ENCODE assay signal across 24 cellular contexts in the genomic region with DNA sequence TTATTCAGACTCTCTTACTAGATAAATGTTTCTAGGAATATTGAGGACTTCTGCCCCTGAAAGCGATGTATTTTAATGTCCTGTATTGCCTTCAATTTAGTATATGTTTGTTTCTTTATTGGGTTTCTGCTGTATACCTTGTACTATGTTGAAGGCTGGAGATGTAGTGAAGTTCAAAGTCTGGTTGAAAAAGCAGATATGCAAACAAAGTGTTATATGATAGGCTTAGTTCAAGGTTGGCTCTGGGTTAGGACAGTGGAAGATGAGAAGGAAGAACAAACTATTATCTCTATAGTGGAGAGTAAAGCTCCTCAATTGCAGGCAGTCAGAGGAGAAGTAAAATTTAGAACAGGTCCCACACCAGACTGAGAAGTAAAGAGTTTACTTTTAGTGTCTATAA. TPM values are rescaled to one million over a fixed set of nuclear protein-coding genes. Genes with fewer than 3 reads are reported as not detected.
DNase-seq lines count a peak whose midpoint lies in the region; ATAC-seq, FAIRE-seq and TF ChIP-seq lines count a peak whose summit lies in the region.
"Had no signal": no experiment of that assay in that cellular context is flagged by ENCODE, and none has a peak within 500 bp of the region (broad histone marks: within the 10 kb centered on the region; RNA-seq: fewer than 3 reads in every experiment).

No MANE protein-coding gene starts in this region.

- H2AK5ac ChIP-seq in H9 (ENCODE audit: insufficient read length, low read length), result no peak overlapping the region

- H3K4ac ChIP-seq in H9 (ENCODE audit: low read depth, low read length), result no peak overlapping the region

- H4K5ac ChIP-seq in H9 (ENCODE audit: insufficient read length, low read depth, low read length), result no peak overlapping the region

- no peak overlapping the region for H3K27ac Mint-ChIP-seq in H9
- H3K27ac Mint-ChIP-seq: CD4-positive, CD25-positive, alpha-beta regulatory T cell; CD8-positive, alpha-beta memory T cell; IgD-negative memory B cell had no signal

- no peaks in the 10 kb centered on the region for H3K36me3 ChIP-seq in right lobe of liver
- H3K36me3 ChIP-seq: BE2C, HAP-1 had no signal

- H3K56ac ChIP-seq in H9 (ENCODE audit: insufficient read length, low read depth, low read length), result no peak overlapping the region

- H3K79me2 ChIP-seq in H9 (ENCODE audit: insufficient read depth, low read length), result no peaks in the 10 kb centered on the region

- H3K27ac ChIP-seq in right lobe of liver (no peak overlapping the region), H9 (ENCODE audit: insufficient read length, low read depth, low read length) (no peak overlapping the region)

- no peak overlapping the region for H2BK12ac ChIP-seq in H9 (ENCODE audit: insufficient read length, low read depth, low read length)

- no peaks in the 10 kb centered on the region for H3K23me2 ChIP-seq in H9 (ENCODE audit: insufficient read length, low read depth, low read length, poor library complexity, severe bottlenecking)

- no peak overlapping the region for H3K9ac ChIP-seq in H9 (ENCODE audit: extremely low read depth, insufficient read length, low read length)

- intact Hi-C loops in left colon (cut with DNase I, micrococcal nuclease), result no loop called here
- intact Hi-C loops in right lobe of liver (cut with DNase I), result no loop called here

- H2BK5ac ChIP-seq in H9 (ENCODE audit: insufficient read length, low read length), result no peak overlapping the region

- no peaks in the 10 kb centered on the region for H3K9me3 Mint-ChIP-seq in H9

- H4K8ac ChIP-seq in H9 (replicated peaks; ENCODE audit: insufficient read length, low read depth, low read length), result no peak overlapping the region

- no peak overlapping the region for H3K23ac ChIP-seq in H9 (ENCODE audit: insufficient read length, low read depth, low read length)

- WGBS in right lobe of liver (ENCODE audit: insufficient coverage, low coverage, low lambda C conversion rate, missing lambda C conversion rate), result 88% methylated on average over 1 of the region's 1 CpG
- no CpG with 5 or more reads among the region's 1 CpG for WGBS in H9 (ENCODE audit: extremely low coverage, insufficient read length, low lambda C conversion rate)

- no peaks in the 10 kb centered on the region for H3K36me3 Mint-ChIP-seq in H9 (ENCODE audit: insufficient read depth in 1 of 3, low read depth in 3 of 3)
- H3K36me3 Mint-ChIP-seq: CD4-positive, CD25-positive, alpha-beta regulatory T cell; CD8-positive, alpha-beta memory T cell had no signal

- no peaks in the 10 kb centered on the region for H3K4me1 Mint-ChIP-seq in H9
- H3K4me1 Mint-ChIP-seq: CD4-positive, CD25-positive, alpha-beta regulatory T cell; CD8-positive, alpha-beta memory T cell; IgD-negative memory B cell had no signal

- H3K9me3 ChIP-seq in right lobe of liver (no peaks in the 10 kb centered on the region), H9 (ENCODE audit: control insufficient read depth, low read depth, low read length) (no peaks in the 10 kb centered on the region)
- H3K9me3 ChIP-seq: BE2C, HAP-1 had no signal

- peak; percentile 42 for FAIRE-seq in HTR-8/SVneo (lab: Jason Lieb, UNC)
- FAIRE-seq: A204.1, GM12892, GM18507, H1 had no signal

- H4K20me1 ChIP-seq in H9 (ENCODE audit: control insufficient read depth, insufficient read depth, insufficient read length), result no peaks in the 10 kb centered on the region

- H3K79me1 ChIP-seq in H9 (ENCODE audit: insufficient read depth, low read depth, low read length, poor library complexity, severe bottlenecking), result no peaks in the 10 kb centered on the region

- H3K27me3 Mint-ChIP-seq in H9 (ENCODE audit: low read depth), result no peaks in the 10 kb centered on the region

- H3K4me3 Mint-ChIP-seq in H9, result no peak overlapping the region
- H3K4me3 Mint-ChIP-seq: CD4-positive, CD25-positive, alpha-beta regulatory T cell; CD8-positive, alpha-beta memory T cell; IgD-negative memory B cell had no signal

- ATAC-seq in left colon (peak; percentile 49), right lobe of liver (peak; percentile 59 to 84 (median 70)), HG03565 (IDR thresholded peaks at IDR 0.05; ENCODE audit: unreplicated experiment) (no peak)

- H2AFZ ChIP-seq in H9 (ENCODE audit: low read length), result no peak overlapping the region

- no peak overlapping the region for H4K91ac ChIP-seq in H9 (ENCODE audit: insufficient read length, low read depth, low read length)

- no peaks in the 10 kb centered on the region for H3K27me3 ChIP-seq in right lobe of liver
- H3K27me3 ChIP-seq in H9 (ENCODE audit: insufficient read depth, low read length), result no peaks in the 10 kb centered on the region
- H3K27me3 ChIP-seq: BE2C had no signal

- DNase-seq in HTR-8/SVneo (ENCODE audit: insufficient read length, low spot score) (no peak), NCI-H526 (lab: John Stamatoyannopoulos, UW) (peak; percentile 58 to 65), left colon (no peak), right lobe of liver (no peak), H9 (no peak), pons (ENCODE audit: low spot score) (no peak)
- no peak for DNase-seq in activated effector memory CD4-positive, alpha-beta T cell treated with anti-CD3 and anti-CD28 coated beads, Interleukin-2, amount 50 U/mL, for 16 hours
- DNase-seq: ACHN; BE2C; C1 segment of cervical spinal cord; CD4-positive, CD25-positive, alpha-beta regulatory T cell; CD8-positive, alpha-beta memory T cell; COR-L47; DMS 273 treated with DMSO at 0.1 percent for 48 hours; DMS79; GDM1; KBM-7 had no signal

- TF ChIP-seq CTCF in right lobe of liver (IDR thresholded peaks at IDR 0.05) (no peak), H9 (conservative IDR thresholded peaks at IDR 0.05) (no peak)

- no peak overlapping the region for H3K14ac ChIP-seq in H9 (ENCODE audit: insufficient read depth, low read length)

- H2BK120ac ChIP-seq in H9 (ENCODE audit: low read depth, low read length, poor library complexity, severe bottlenecking), result no peak overlapping the region

- H3K4me1 ChIP-seq in right lobe of liver, result peaks cover 0 to 5% (median 0%) of the 10 kb centered on the region in 4 donors
- no peaks in the 10 kb centered on the region for H3K4me1 ChIP-seq in H9 (ENCODE audit: insufficient read depth, low read length)
- H3K4me1 ChIP-seq: BE2C, HAP-1 had no signal

- H3T11ph ChIP-seq in H9 (ENCODE audit: low read length), result no peak overlapping the region

- no peak overlapping the region for H3K18ac ChIP-seq in H9 (ENCODE audit: insufficient read length, low read depth, low read length)

- no peak overlapping the region for H3K4me2 ChIP-seq in H9 (ENCODE audit: insufficient read depth, insufficient read length, low read length)

- H2BK20ac ChIP-seq in H9 (ENCODE audit: low read depth, low read length, poor library complexity, severe bottlenecking), result no peak overlapping the region

- no peak for TF ChIP-seq POLR2A in right lobe of liver (IDR thresholded peaks at IDR 0.05)

- H2BK15ac ChIP-seq in H9 (ENCODE audit: low read depth, low read length), result no peak overlapping the region

- no peak overlapping the region for H3K4me3 ChIP-seq in right lobe of liver
- H3K4me3 ChIP-seq: HAP-1 had no signal

RNA-seq across cellular contexts. Expression of a gene that starts 36.3 kb away (rescaled TPM):
- total RNA-seq in left colon, result 10 to 100 TPM; 15.1 to 22.6 TPM
- 100 to 1,000 TPM in 3 of 6 experiments, 10 to 100 TPM in 3; 49.6 to 114 (median 94.6) TPM for total RNA-seq in right lobe of liver
- total RNA-seq in H9 (2021), result 2.2 and 2.5 TPM in 2 replicates

Comparison
In these comparisons a context has a peak if more than half of its experiments do, and no peak if none do; other contexts are left out.
1. DNase-seq: peak in NCI-H526 (2 of 2); none in HTR-8/SVneo (single experiment), left colon (0 of 2), right lobe of liver (0 of 3), H9 (single experiment), activated effector memory CD4-positive, alpha-beta T cell treated with anti-CD3 and anti-CD28 coated beads, Interleukin-2, amount 50 U/mL, for 16 hours (single experiment) and pons (single experiment).